Comparison of ENCODE assay signal across 1 cellular context in genomic region chr9:72149231-72149975, GRCh38.
TF ChIP-seq lines count a peak whose summit lies in the region.

Gene GDA (plus strand): TSS chr9:72149440. CDS start chr9:72149560, 120 bp downstream.

TF ChIP-seq in HepG2, 621 proteins besides CTCF, POLR2A, EP300 and RAD21 (continued from another document and continues in another):
- TF ChIP-seq, protein P1, sequence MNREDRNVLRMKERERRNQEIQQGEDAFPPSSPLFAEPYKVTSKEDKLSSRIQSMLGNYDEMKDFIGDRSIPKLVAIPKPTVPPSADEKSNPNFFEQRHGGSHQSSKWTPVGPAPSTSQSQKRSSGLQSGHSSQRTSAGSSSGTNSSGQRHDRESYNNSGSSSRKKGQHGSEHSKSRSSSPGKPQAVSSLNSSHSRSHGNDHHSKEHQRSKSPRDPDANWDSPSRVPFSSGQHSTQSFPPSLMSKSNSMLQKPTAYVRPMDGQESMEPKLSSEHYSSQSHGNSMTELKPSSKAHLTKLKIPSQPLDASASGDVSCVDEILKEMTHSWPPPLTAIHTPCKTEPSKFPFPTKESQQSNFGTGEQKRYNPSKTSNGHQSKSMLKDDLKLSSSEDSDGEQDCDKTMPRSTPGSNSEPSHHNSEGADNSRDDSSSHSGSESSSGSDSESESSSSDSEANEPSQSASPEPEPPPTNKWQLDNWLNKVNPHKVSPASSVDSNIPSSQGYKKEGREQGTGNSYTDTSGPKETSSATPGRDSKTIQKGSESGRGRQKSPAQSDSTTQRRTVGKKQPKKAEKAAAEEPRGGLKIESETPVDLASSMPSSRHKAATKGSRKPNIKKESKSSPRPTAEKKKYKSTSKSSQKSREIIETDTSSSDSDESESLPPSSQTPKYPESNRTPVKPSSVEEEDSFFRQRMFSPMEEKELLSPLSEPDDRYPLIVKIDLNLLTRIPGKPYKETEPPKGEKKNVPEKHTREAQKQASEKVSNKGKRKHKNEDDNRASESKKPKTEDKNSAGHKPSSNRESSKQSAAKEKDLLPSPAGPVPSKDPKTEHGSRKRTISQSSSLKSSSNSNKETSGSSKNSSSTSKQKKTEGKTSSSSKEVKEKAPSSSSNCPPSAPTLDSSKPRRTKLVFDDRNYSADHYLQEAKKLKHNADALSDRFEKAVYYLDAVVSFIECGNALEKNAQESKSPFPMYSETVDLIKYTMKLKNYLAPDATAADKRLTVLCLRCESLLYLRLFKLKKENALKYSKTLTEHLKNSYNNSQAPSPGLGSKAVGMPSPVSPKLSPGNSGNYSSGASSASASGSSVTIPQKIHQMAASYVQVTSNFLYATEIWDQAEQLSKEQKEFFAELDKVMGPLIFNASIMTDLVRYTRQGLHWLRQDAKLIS (CRISPR knock-in tag; IDR thresholded peaks at IDR 0.05), result 0 out of 2 replicates have a peak, but pooled peaks have one; percentile 58
- no peak for TF ChIP-seq MED13 (CRISPR knock-in tag; IDR thresholded peaks at IDR 0.05)
- no peak for TF ChIP-seq ATRX (CRISPR knock-in tag; IDR thresholded peaks at IDR 0.05; ENCODE audit: borderline replicate concordance)
- no peak for TF ChIP-seq NONO (IDR thresholded peaks at IDR 0.05)
- no peak for TF ChIP-seq NONO (CRISPR knock-in tag; conservative IDR thresholded peaks at IDR 0.05)
- TF ChIP-seq HNRNPH1 (optimal IDR thresholded peaks at IDR 0.05; ENCODE audit: low read depth, low read length), result no peak
- no peak for TF ChIP-seq AKNA (CRISPR knock-in tag; IDR thresholded peaks at IDR 0.05; ENCODE audit: borderline replicate concordance)
- 0 out of 2 replicates have a peak, but pooled peaks have one; percentile 79 for TF ChIP-seq KLF13 (CRISPR knock-in tag; IDR thresholded peaks at IDR 0.05)
- no peak for TF ChIP-seq E2F5 (CRISPR knock-in tag; conservative IDR thresholded peaks at IDR 0.05)
- TF ChIP-seq, protein P2, sequence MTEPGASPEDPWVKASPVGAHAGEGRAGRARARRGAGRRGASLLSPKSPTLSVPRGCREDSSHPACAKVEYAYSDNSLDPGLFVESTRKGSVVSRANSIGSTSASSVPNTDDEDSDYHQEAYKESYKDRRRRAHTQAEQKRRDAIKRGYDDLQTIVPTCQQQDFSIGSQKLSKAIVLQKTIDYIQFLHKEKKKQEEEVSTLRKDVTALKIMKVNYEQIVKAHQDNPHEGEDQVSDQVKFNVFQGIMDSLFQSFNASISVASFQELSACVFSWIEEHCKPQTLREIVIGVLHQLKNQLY (CRISPR knock-in tag; IDR thresholded peaks at IDR 0.05), result no peak
- no peak for TF ChIP-seq ZFYVE20 (CRISPR knock-in tag; IDR thresholded peaks at IDR 0.05; ENCODE audit: borderline replicate concordance, low read depth)
- 0 out of 2 replicates have a peak, but pooled peaks have one; percentile 30 for TF ChIP-seq MYNN (CRISPR knock-in tag; IDR thresholded peaks at IDR 0.05; ENCODE audit: low read depth)
- no peak for TF ChIP-seq ZNF513 (CRISPR knock-in tag; conservative IDR thresholded peaks at IDR 0.05)
- TF ChIP-seq ZFP36L1 (CRISPR knock-in tag; IDR thresholded peaks at IDR 0.05), result no peak; the same call in 1 of the 2 replicates
- TF ChIP-seq ZKSCAN1 (IDR thresholded peaks at IDR 0.05; ENCODE audit: low read length), result no peak
- peak; percentile 74 for TF ChIP-seq ZNF605 (CRISPR knock-in tag; IDR thresholded peaks at IDR 0.05)
- 0 out of 2 replicates have a peak, but pooled peaks have one; percentile 42 for TF ChIP-seq AHR (CRISPR knock-in tag; IDR thresholded peaks at IDR 0.05)
- no peak for TF ChIP-seq ARID2 (CRISPR knock-in tag; IDR thresholded peaks at IDR 0.05; ENCODE audit: borderline replicate concordance)
- peak; percentile 38; the same call in 1 of the 2 replicates for TF ChIP-seq HNF4A (CRISPR knock-in tag; IDR thresholded peaks at IDR 0.05)
- TF ChIP-seq ZBED4 (CRISPR knock-in tag; IDR thresholded peaks at IDR 0.05; ENCODE audit: borderline replicate concordance), result no peak
- TF ChIP-seq ZNF296 (CRISPR knock-in tag; conservative IDR thresholded peaks at IDR 0.05), result no peak
- TF ChIP-seq DMTF1 (CRISPR knock-in tag; IDR thresholded peaks at IDR 0.05), result no peak
- TF ChIP-seq ZNF432 (CRISPR knock-in tag; IDR thresholded peaks at IDR 0.05; ENCODE audit: borderline replicate concordance), result no peak
- peak; percentile 50 for TF ChIP-seq ZNF781 (CRISPR knock-in tag; IDR thresholded peaks at IDR 0.05; ENCODE audit: borderline replicate concordance, not compliant biosample characterization)
- TF ChIP-seq ARNT (IDR thresholded peaks at IDR 0.05), result no peak
- TF ChIP-seq SATB2 (CRISPR knock-in tag; IDR thresholded peaks at IDR 0.05), result no peak
- TF ChIP-seq THAP7 (CRISPR knock-in tag; IDR thresholded peaks at IDR 0.05), result peak; percentile 61; the same call in 1 of the 2 replicates
- no peak for TF ChIP-seq RARG (CRISPR knock-in tag; IDR thresholded peaks at IDR 0.05; ENCODE audit: low read depth)
- TF ChIP-seq BRCA1 (CRISPR knock-in tag; IDR thresholded peaks at IDR 0.05), result peak; percentile 70; the same call in 1 of the 2 replicates
- no peak for TF ChIP-seq ZNF484 (CRISPR knock-in tag; IDR thresholded peaks at IDR 0.05; ENCODE audit: borderline replicate concordance, low read depth)
- TF ChIP-seq HOXA3 (CRISPR knock-in tag; IDR thresholded peaks at IDR 0.05), result peak; percentile 77
- TF ChIP-seq ATF3 (CRISPR knock-in tag; IDR thresholded peaks at IDR 0.05), result no peak
- TF ChIP-seq SAFB2 (CRISPR knock-in tag; IDR thresholded peaks at IDR 0.05; ENCODE audit: borderline replicate concordance, low read depth), result no peak
- no peak for TF ChIP-seq CHCHD3 (CRISPR knock-in tag; IDR thresholded peaks at IDR 0.05)
- TF ChIP-seq POGZ (CRISPR knock-in tag; IDR thresholded peaks at IDR 0.05), result peak; percentile 41; the same call in 1 of the 2 replicates
- no peak for TF ChIP-seq KLF11 (CRISPR knock-in tag; IDR thresholded peaks at IDR 0.05)
- no peak for TF ChIP-seq CCDC6 (CRISPR knock-in tag; IDR thresholded peaks at IDR 0.05)
- TF ChIP-seq, protein P3, sequence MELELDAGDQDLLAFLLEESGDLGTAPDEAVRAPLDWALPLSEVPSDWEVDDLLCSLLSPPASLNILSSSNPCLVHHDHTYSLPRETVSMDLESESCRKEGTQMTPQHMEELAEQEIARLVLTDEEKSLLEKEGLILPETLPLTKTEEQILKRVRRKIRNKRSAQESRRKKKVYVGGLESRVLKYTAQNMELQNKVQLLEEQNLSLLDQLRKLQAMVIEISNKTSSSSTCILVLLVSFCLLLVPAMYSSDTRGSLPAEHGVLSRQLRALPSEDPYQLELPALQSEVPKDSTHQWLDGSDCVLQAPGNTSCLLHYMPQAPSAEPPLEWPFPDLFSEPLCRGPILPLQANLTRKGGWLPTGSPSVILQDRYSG (CRISPR knock-in tag; IDR thresholded peaks at IDR 0.05), result no peak
- TF ChIP-seq HOXA9 (CRISPR knock-in tag; IDR thresholded peaks at IDR 0.05; ENCODE audit: borderline replicate concordance), result 0 out of 2 replicates have a peak, but pooled peaks have one; percentile 31
